1 cellular context compared by ENCODE assay signal in the genomic region with DNA sequence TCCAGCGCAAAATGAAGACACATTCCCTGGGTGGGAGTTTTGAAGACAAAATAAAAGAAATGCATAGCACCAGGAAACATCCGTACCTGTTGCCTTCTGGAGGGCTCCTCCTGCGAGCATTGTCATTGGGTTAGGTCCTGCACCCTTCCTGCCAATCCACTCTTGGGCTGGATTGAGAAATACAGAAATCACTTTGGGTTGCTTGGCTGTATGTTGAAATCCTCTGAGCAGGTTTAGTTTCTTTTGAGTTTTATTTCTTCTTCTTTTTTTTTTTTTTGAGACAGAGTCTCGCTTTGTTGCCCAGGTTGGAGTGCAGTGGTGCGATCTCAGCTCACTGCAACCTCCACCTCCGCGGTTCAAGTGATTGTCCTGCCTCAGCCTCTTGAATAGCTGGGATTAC.
TF ChIP-seq lines count a peak whose summit lies in the region.

No MANE protein-coding gene starts in this region.

TF ChIP-seq in SK-N-SH, 30 proteins besides CTCF, POLR2A, EP300 and RAD21 (continued from another document):
- TF ChIP-seq, protein P1, sequence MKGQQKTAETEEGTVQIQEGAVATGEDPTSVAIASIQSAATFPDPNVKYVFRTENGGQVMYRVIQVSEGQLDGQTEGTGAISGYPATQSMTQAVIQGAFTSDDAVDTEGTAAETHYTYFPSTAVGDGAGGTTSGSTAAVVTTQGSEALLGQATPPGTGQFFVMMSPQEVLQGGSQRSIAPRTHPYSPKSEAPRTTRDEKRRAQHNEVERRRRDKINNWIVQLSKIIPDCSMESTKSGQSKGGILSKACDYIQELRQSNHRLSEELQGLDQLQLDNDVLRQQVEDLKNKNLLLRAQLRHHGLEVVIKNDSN (IDR thresholded peaks at IDR 0.05; ENCODE audit: borderline replicate concordance, low read depth), result no peak
- TF ChIP-seq, protein P2, sequence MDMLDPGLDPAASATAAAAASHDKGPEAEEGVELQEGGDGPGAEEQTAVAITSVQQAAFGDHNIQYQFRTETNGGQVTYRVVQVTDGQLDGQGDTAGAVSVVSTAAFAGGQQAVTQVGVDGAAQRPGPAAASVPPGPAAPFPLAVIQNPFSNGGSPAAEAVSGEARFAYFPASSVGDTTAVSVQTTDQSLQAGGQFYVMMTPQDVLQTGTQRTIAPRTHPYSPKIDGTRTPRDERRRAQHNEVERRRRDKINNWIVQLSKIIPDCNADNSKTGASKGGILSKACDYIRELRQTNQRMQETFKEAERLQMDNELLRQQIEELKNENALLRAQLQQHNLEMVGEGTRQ (IDR thresholded peaks at IDR 0.05; ENCODE audit: borderline replicate concordance, low read depth, low read length), result no peak
- TF ChIP-seq ZBTB33 (IDR thresholded peaks at IDR 0.05; ENCODE audit: borderline replicate concordance, low read depth) (no peak), YY1 (IDR thresholded peaks at IDR 0.05; ENCODE audit: low read depth) (no peak)
- TF ChIP-seq, protein P3, sequence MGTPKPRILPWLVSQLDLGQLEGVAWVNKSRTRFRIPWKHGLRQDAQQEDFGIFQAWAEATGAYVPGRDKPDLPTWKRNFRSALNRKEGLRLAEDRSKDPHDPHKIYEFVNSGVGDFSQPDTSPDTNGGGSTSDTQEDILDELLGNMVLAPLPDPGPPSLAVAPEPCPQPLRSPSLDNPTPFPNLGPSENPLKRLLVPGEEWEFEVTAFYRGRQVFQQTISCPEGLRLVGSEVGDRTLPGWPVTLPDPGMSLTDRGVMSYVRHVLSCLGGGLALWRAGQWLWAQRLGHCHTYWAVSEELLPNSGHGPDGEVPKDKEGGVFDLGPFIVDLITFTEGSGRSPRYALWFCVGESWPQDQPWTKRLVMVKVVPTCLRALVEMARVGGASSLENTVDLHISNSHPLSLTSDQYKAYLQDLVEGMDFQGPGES (IDR thresholded peaks at IDR 0.05; ENCODE audit: low read depth, low read length), result no peak
